In genomic region chr4:10554694-10555093, GRCh38 we compare ENCODE assay signal across 8 cellular contexts.
A peak's percentile ranks its signal among the peaks of the same experiment; 100 is the strongest.
DNase-seq lines count a peak whose midpoint lies in the region; ATAC-seq and TF ChIP-seq lines count a peak whose summit lies in the region.

No MANE protein-coding gene starts in this region.

- peak; percentile 8 for DNase-seq in AG09309 (ENCODE audit: low read depth)
- DNase-seq in NCI-H2196 treated with DMSO at 0.1 percent for 48 hours (lab: John Stamatoyannopoulos, UW; ENCODE audit: unreplicated experiment), result peak; percentile 74
- peak; percentile 64 for DNase-seq in activated CD4-positive, alpha-beta T cell treated with anti-CD3 and anti-CD28 coated beads for 36 hours
- peak; percentile 85 for DNase-seq in endodermal cell
- peak; percentile 65 for DNase-seq in mesendoderm
- DNase-seq in suprapubic skin (ENCODE audit: low spot score in 2 of 2), result no peak

- POLR2A ChIA-PET in activated CD4-positive, alpha-beta T cell treated with anti-CD3 and anti-CD28 coated beads for 36 hours (lab: Charles Lee), result interaction anchor here (0.6 kb wide), 1 partner anchor 389 kb away, joined by 4 read pairs; no protein-coding TSS in a partner anchor

- H3K4me1 Mint-ChIP-seq in activated CD4-positive, alpha-beta T cell treated with anti-CD3 and anti-CD28 coated beads for 36 hours, result peaks cover 3% of the 10 kb centered on the region
- H3K4me1 Mint-ChIP-seq in endodermal cell, result no peaks in the 10 kb centered on the region

- H3K4me3 Mint-ChIP-seq in activated CD4-positive, alpha-beta T cell treated with anti-CD3 and anti-CD28 coated beads for 36 hours, result no peak overlapping the region
- no peak overlapping the region for H3K4me3 Mint-ChIP-seq in endodermal cell

- peak; percentile 85 for ATAC-seq in GM18511 (IDR thresholded peaks at IDR 0.05; ENCODE audit: unreplicated experiment)
- peak; percentile 82 for ATAC-seq in HG03103 (IDR thresholded peaks at IDR 0.05; ENCODE audit: low read depth, unreplicated experiment)
- peak; percentile 61 for ATAC-seq in activated CD4-positive, alpha-beta T cell treated with anti-CD3 and anti-CD28 coated beads for 36 hours

- no peak for TF ChIP-seq POLR2A in suprapubic skin (IDR thresholded peaks at IDR 0.05)

- TF ChIP-seq EP300 in suprapubic skin (IDR thresholded peaks at IDR 0.05), result no peak

- peaks cover 11% of the 10 kb centered on the region for H3K27me3 Mint-ChIP-seq in activated CD4-positive, alpha-beta T cell treated with anti-CD3 and anti-CD28 coated beads for 36 hours
- H3K27me3 Mint-ChIP-seq in endodermal cell (ENCODE audit: insufficient read depth), result no peaks in the 10 kb centered on the region

- H3K27ac Mint-ChIP-seq in activated CD4-positive, alpha-beta T cell treated with anti-CD3 and anti-CD28 coated beads for 36 hours, result no peak overlapping the region
- H3K27ac Mint-ChIP-seq in endodermal cell, result no peak overlapping the region

- H3K9me3 ChIP-seq in endodermal cell (ENCODE audit: control insufficient read depth, low read length) (no peaks in the 10 kb centered on the region), suprapubic skin (no peaks in the 10 kb centered on the region)

- no peak overlapping the region for H3K4me3 ChIP-seq in AG09309 (ENCODE audit: control insufficient read depth, low read depth, low read length)
- no peak overlapping the region for H3K4me3 ChIP-seq in endodermal cell (ENCODE audit: low read length)
- H3K4me3 ChIP-seq in mesendoderm (ENCODE audit: low read length), result no peak overlapping the region
- no peak overlapping the region for H3K4me3 ChIP-seq in suprapubic skin

- H3K79me1 ChIP-seq in mesendoderm (ENCODE audit: low read length), result no peaks in the 10 kb centered on the region

- no peaks in the 10 kb centered on the region for H3K36me3 ChIP-seq in endodermal cell (ENCODE audit: control insufficient read depth, insufficient read depth, low read length)
- H3K36me3 ChIP-seq in mesendoderm (ENCODE audit: control insufficient read depth, insufficient read depth, low read length), result no peaks in the 10 kb centered on the region
- H3K36me3 ChIP-seq in suprapubic skin, result no peaks in the 10 kb centered on the region

- TF ChIP-seq CTCF in AG09309 (IDR thresholded peaks at IDR 0.05; ENCODE audit: control insufficient read depth, insufficient read depth, low read depth, low read length, missing control alignments) (peak; percentile 74), endodermal cell (conservative IDR thresholded peaks at IDR 0.05) (peak; percentile 92), suprapubic skin (IDR thresholded peaks at IDR 0.05) (peak; percentile 46 to 69)

- no peaks in the 10 kb centered on the region for H3K36me3 Mint-ChIP-seq in activated CD4-positive, alpha-beta T cell treated with anti-CD3 and anti-CD28 coated beads for 36 hours (ENCODE audit: low read depth)
- H3K36me3 Mint-ChIP-seq in endodermal cell (ENCODE audit: low read depth), result no peaks in the 10 kb centered on the region

- H3K79me2 ChIP-seq in mesendoderm (ENCODE audit: control insufficient read depth, insufficient read depth, low read length), result no peaks in the 10 kb centered on the region

- no peak overlapping the region for H2BK5ac ChIP-seq in mesendoderm (ENCODE audit: low read length)

- no peak overlapping the region for H3K4ac ChIP-seq in mesendoderm (ENCODE audit: low read depth, low read length)

- H2BK120ac ChIP-seq in mesendoderm (ENCODE audit: low read depth, low read length), result no peak overlapping the region

- no peak overlapping the region for H3K56ac ChIP-seq in mesendoderm (ENCODE audit: low read length)

- no peak overlapping the region for H4K8ac ChIP-seq in mesendoderm (ENCODE audit: low read depth, low read length)

- H2AK5ac ChIP-seq in mesendoderm (ENCODE audit: low read length), result no peak overlapping the region

- H3K27me3 ChIP-seq in endodermal cell (ENCODE audit: control insufficient read depth, insufficient read depth, low read length, poor library complexity, severe bottlenecking), result no peaks in the 10 kb centered on the region
- H3K27me3 ChIP-seq in mesendoderm (ENCODE audit: insufficient read depth, low read length, poor library complexity), result no peaks in the 10 kb centered on the region
- peaks cover 3% of the 10 kb centered on the region for H3K27me3 ChIP-seq in suprapubic skin

- WGBS in endodermal cell (ENCODE audit: insufficient coverage in 1 of 2, insufficient read length in 1 of 2), 2 experiments, result 34 to 83% methylated on average over 1 to 6 of the region's 6 CpGs
- WGBS in mesendoderm (ENCODE audit: extremely low coverage, insufficient coverage, low lambda C conversion rate), result no CpG with 5 or more reads among the region's 6 CpGs
- WGBS in suprapubic skin, result 3% methylated on average over 6 of the region's 6 CpGs

- no peak overlapping the region for H3K27ac ChIP-seq in endodermal cell (ENCODE audit: low read depth, low read length)
- no peak overlapping the region for H3K27ac ChIP-seq in mesendoderm (ENCODE audit: low read depth, low read length)
- no peak overlapping the region for H3K27ac ChIP-seq in suprapubic skin

- no peak overlapping the region for H3K18ac ChIP-seq in mesendoderm (ENCODE audit: low read length)

- H4K5ac ChIP-seq in mesendoderm (ENCODE audit: low read length), result no peak overlapping the region

- H3K9me3 Mint-ChIP-seq in activated CD4-positive, alpha-beta T cell treated with anti-CD3 and anti-CD28 coated beads for 36 hours (ENCODE audit: low read depth), result no peaks in the 10 kb centered on the region
- H3K9me3 Mint-ChIP-seq in endodermal cell, result no peaks in the 10 kb centered on the region

- no peak overlapping the region for H2BK15ac ChIP-seq in mesendoderm (replicated peaks; ENCODE audit: low read depth)

- intact Hi-C loops in activated CD4-positive, alpha-beta T cell treated with anti-CD3 and anti-CD28 coated beads for 36 hours (cut with DNase I, micrococcal nuclease), result loop anchor here (1.0 to 10.0 kb wide), 3 partner anchors 870 to 1166 kb away; partner anchors contain the start of gene HS3ST1 (in 1 of the 2)

- CTCF ChIA-PET in activated CD4-positive, alpha-beta T cell treated with anti-CD3 and anti-CD28 coated beads for 36 hours (lab: Charles Lee), result interaction anchor here (0.5 to 1.3 kb wide), 9 partner anchors 11 to 869 kb away, joined by 3 to 6 read pairs (median 3); no protein-coding TSS in a partner anchor

- H3K23ac ChIP-seq in mesendoderm (ENCODE audit: low read length), result no peak overlapping the region

- no peak overlapping the region for H3K4me2 ChIP-seq in mesendoderm (ENCODE audit: low read length)

- H3K4me1 ChIP-seq in endodermal cell (ENCODE audit: control insufficient read depth, insufficient read depth, low read length) (no peaks in the 10 kb centered on the region), mesendoderm (ENCODE audit: control insufficient read depth, low read depth, low read length) (no peaks in the 10 kb centered on the region), suprapubic skin (no peaks in the 10 kb centered on the region)

- no peak overlapping the region for H3K9ac ChIP-seq in endodermal cell (ENCODE audit: extremely low read depth, low read length, poor library complexity, severe bottlenecking)
- H3K9ac ChIP-seq in mesendoderm (ENCODE audit: low read length), result no peak overlapping the region

Comparison
In these comparisons a context has a peak if more than half of its experiments do, and no peak if none do; other contexts are left out.
1. DNase-seq: peak in AG09309 (single experiment), NCI-H2196 treated with DMSO at 0.1 percent for 48 hours (single experiment), activated CD4-positive, alpha-beta T cell treated with anti-CD3 and anti-CD28 coated beads for 36 hours (single experiment), endodermal cell (single experiment) and mesendoderm (single experiment); none in suprapubic skin (0 of 2).
2. Peak in every context shown above with its lines, with median percentiles within 50 percentile points of each other: CTCF ChIP-seq and ATAC-seq.